9 cellular contexts compared by ENCODE assay signal in the genomic region with DNA sequence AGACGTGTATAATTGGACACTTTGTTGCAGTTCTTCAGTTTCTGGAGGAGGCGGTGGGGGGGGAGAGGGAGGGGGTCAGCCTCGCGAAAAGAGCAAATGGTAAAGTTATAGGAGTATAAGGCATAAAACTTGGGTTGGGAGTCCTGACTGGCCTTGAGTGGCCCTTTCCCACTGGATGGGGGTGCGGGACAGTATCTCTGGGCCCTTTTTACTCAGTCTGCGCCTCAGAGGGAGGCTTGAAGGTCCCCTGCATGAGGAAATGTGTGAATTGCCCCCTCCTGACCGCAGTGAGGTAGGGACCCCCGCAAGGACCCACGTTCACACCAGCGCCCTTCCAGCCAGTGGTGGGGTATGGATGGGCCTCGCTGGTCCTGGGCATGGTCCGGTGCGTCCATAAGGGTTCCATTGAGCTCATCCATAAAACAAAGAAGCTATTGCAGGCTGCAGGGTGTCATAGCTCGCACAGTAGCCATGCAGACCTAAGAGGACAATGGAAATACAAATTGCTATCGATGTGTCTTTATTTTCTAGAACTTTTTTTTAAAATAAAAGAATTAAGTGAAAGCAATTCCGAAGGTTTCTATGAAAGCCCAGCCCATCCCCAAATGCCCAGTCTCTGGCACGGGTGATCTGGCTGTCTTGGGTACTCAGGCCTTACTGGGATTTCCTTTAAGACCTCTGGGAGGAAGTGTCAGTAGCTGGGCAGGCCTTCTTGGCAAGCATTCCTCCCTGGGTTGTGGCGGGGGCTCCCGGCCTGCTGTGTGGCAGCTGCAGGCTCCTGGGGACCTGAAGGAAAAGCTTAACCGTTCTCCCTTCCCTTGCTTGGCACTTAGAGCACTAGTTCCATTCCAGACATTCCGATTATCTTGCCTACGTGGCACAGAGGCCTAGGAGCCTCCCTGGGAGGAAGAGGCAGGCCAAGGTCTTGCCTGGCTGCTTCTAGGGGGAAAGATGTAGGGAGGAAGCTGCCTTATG. TPM values are rescaled to one million over a fixed set of nuclear protein-coding genes. Genes with fewer than 3 reads are reported as not detected.
DNase-seq lines count a peak whose midpoint lies in the region; ATAC-seq, FAIRE-seq and TF ChIP-seq lines count a peak whose summit lies in the region.
"Had no signal": no experiment of that assay in that cellular context is flagged by ENCODE, and none has a peak within 500 bp of the region (broad histone marks: within the 10 kb centered on the region; RNA-seq: fewer than 3 reads in every experiment).

No MANE protein-coding gene starts in this region.

- intact Hi-C loops in kidney (cut with DNase I) = no loop called here
- intact Hi-C loops in spleen (cut with DNase I; ENCODE audit: low total_unique reads) = no loop called here

- H3K4me1 ChIP-seq in kidney (ENCODE audit: control insufficient read depth in 1 of 2, insufficient read depth in 1 of 2, low read depth in 1 of 2, low read length in 2 of 2) (peaks cover 0 to 5% of the 10 kb centered on the region in 2 donors), spleen (peaks cover 5 to 27% (median 16%) of the 10 kb centered on the region in 6 donors)

- no peak for ATAC-seq in HG03135 (IDR thresholded peaks at IDR 0.05; ENCODE audit: unreplicated experiment)

- no peaks in the 10 kb centered on the region for H3K9me3 Mint-ChIP-seq in HFFc6

- no peak for TF ChIP-seq CTCF in HFFc6 (IDR thresholded peaks at IDR 0.05)
- TF ChIP-seq CTCF in kidney (IDR thresholded peaks at IDR 0.05; ENCODE audit: borderline replicate concordance, extremely low read depth, insufficient read depth) = no peak
- no peak for TF ChIP-seq CTCF in spleen (IDR thresholded peaks at IDR 0.05 in 8 of 11, conservative IDR thresholded peaks at IDR 0.05 in 3 of 11)

- H3K36me3 ChIP-seq in kidney (ENCODE audit: control insufficient read depth in 1 of 2, insufficient read depth in 2 of 2, low read length in 2 of 2) (peaks cover 4 to 29% of the 10 kb centered on the region in 2 donors), spleen (peaks cover 0 to 13% (median 0%) of the 10 kb centered on the region in 6 donors)

- peak overlapping the region; percentile 99 for H3K27ac Mint-ChIP-seq in HFFc6

- DNase-seq in HFFc6 (peak; percentile 49), caudate nucleus (lab: John Stamatoyannopoulos, UW) (peak in 19 of 61 donors; percentile 3 to 67 (median 22)), kidney (peak; percentile 75), spleen (no peak), amniotic stem cell (lab: John Stamatoyannopoulos, UW) (no peak), NCI-H1105 (lab: John Stamatoyannopoulos, UW) (no peak), RPMI8226 (no peak)
- DNase-seq: central memory CD4-positive, alpha-beta T cell had no signal

- no peaks in the 10 kb centered on the region; the same call in 1 of the 2 replicates for H3K27me3 Mint-ChIP-seq in HFFc6 (ENCODE audit: insufficient read depth)

- TF ChIP-seq POLR2A in spleen (IDR thresholded peaks at IDR 0.05) = no peak

- peak overlapping the region; percentile 78 to 89 for H3K4me3 ChIP-seq in kidney (ENCODE audit: low read length in 2 of 2)
- H3K4me3 ChIP-seq in spleen = peak overlapping the region; percentile 21 to 75 (median 52)

- peaks cover 0 to 53% (median 19%) of the 10 kb centered on the region in 7 donors for H3K27me3 ChIP-seq in spleen (replicated peaks in 1 of 7)

- H3K36me3 Mint-ChIP-seq in HFFc6 (ENCODE audit: low read depth) = peaks cover 59% of the 10 kb centered on the region

- H3K9me3 ChIP-seq in kidney (ENCODE audit: control insufficient read depth in 1 of 2, low read length in 2 of 2) = no peaks in the 10 kb centered on the region
- no peaks in the 10 kb centered on the region for H3K9me3 ChIP-seq in spleen

- H3K9ac ChIP-seq in kidney (ENCODE audit: low read length in 2 of 2) = peak overlapping the region in 1 of 2 donors; percentile 91

- peaks cover 49% of the 10 kb centered on the region for H3K4me1 Mint-ChIP-seq in HFFc6 (ENCODE audit: low read depth)

- 45 to 71% (median 62%) methylated on average over 20 to 22 of the region's 22 CpGs for WGBS in spleen, 5 donors

- FAIRE-seq in kidney (lab: Jason Lieb, UNC) = no peak

- H3K4me3 Mint-ChIP-seq in HFFc6 = peak overlapping the region; percentile 100

- peak overlapping the region; percentile 87 for H3K27ac ChIP-seq in caudate nucleus (ENCODE audit: low read depth, low read length)
- peak overlapping the region; percentile 10 to 61 for H3K27ac ChIP-seq in kidney (ENCODE audit: low read depth in 2 of 2, low read length in 2 of 2)
- peak overlapping the region in 6 of 8 donors; percentile 44 to 84 (median 78) for H3K27ac ChIP-seq in spleen

RNA-seq across cellular contexts. Expression of gene SEMA5A, which starts 1.4 kb away (rescaled TPM):
- 10 to 100 TPM; 54.2 to 69.7 (median 59.9) TPM for total RNA-seq in HFFc6 (2021; fragmentation: NEBNext Ultra II Directional; extraction: Animal tissue kit (Norgen Biotek cat#: 25700))
- total RNA-seq in kidney = 23.3 TPM
- polyA plus RNA-seq in kidney (ENCODE audit: insufficient read depth, low read depth, low replicate concordance) = 7.9 TPM
- 10 to 100 TPM in 5 of 7 donors, 1 to 10 TPM in 2; 6.8 to 30.9 (median 18.6) TPM for total RNA-seq in spleen
- polyA plus RNA-seq in spleen = 1 to 10 TPM; 1.4 to 2.3 (median 2.1) TPM

Comparison
In these comparisons a context has a peak if more than half of its experiments do, and no peak if none do; other contexts are left out.
1. DNase-seq: peak in HFFc6 (single experiment) and kidney (single experiment); none in spleen (single experiment), amniotic stem cell (single experiment), NCI-H1105 (single experiment) and RPMI8226 (single experiment).
2. H3K27ac ChIP-seq: peak in every context shown above with its lines; median percentile 87 in caudate nucleus; 78 in spleen; 36 in kidney.